In the genomic region with DNA sequence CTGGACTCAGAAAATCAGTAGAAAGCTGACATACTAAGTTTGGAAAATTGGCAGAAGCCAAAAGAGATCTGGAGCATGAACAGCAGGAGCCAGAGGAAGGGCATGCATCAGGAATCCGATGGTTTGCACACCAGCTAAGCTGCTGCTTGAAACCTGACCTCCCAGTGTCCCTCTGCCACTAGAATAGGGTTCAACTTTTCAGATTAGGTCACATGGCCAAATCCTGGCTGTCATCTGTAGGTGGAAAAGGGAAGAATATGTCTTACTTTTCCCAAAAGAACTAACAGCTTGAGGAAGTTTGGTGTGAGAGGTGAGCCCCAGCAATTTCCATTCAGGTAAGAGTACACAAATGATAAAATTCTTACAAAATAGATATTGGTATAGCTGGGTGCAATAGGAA, we compare ENCODE assay signal across 29 cellular contexts.
"Had no signal": no experiment of that assay in that cellular context is flagged by ENCODE, and none has a peak within 500 bp of the region (broad histone marks: within the 10 kb centered on the region; RNA-seq: fewer than 3 reads in every experiment).

No MANE protein-coding gene starts in this region.

- H3K4me1 ChIP-seq: ascending aorta had no signal

- ATAC-seq: activated CD8-positive, alpha-beta T cell treated with anti-CD3 and anti-CD28 coated beads for 36 hours had no signal

- H3K27me3 Mint-ChIP-seq: activated CD4-positive, alpha-beta T cell treated with anti-CD3 and anti-CD28 coated beads, Interleukin-2, amount 10 ng/mL, durations not matched to agents 24 days and 14 days; activated CD8-positive, alpha-beta T cell treated with anti-CD3 and anti-CD28 coated beads for 36 hours; activated naive CD4-positive, alpha-beta T cell treated with anti-CD3 and anti-CD28 coated beads, Interleukin-2, amount 50 U/mL, for 24 hours; activated naive CD8-positive, alpha-beta T cell treated with anti-CD3 and anti-CD28 coated beads, Interleukin-2, amount 10 ng/mL, durations not matched to agents 7 days and 5 days; central memory CD8-positive, alpha-beta T cell had no signal

- H3K27ac Mint-ChIP-seq: activated CD4-positive, alpha-beta T cell treated with anti-CD3 and anti-CD28 coated beads, Interleukin-2, amount 10 ng/mL, durations not matched to agents 24 days and 14 days; activated CD8-positive, alpha-beta T cell treated with anti-CD3 and anti-CD28 coated beads for 36 hours; activated naive CD4-positive, alpha-beta T cell treated with anti-CD3 and anti-CD28 coated beads, Interleukin-2, amount 50 U/mL, for 24 hours; activated naive CD8-positive, alpha-beta T cell treated with anti-CD3 and anti-CD28 coated beads, Interleukin-2, amount 10 ng/mL, durations not matched to agents 7 days and 5 days; activated T-helper 2 cell treated with anti-CD3 and anti-CD28 coated beads, Interferon-gamma antibody, Interleukin-2, Interleukin-4, amounts not matched to agents 10 μg/mL and 5 μg/mL and 100 μg/mL, durations not matched to agents 14 hours and 24 hours and 36 hours had no signal

- H3K27me3 ChIP-seq: ascending aorta, cardiac muscle cell had no signal

- DNase-seq: activated CD4-positive, alpha-beta T cell treated with anti-CD3 and anti-CD28 coated beads for 1 hour; activated CD4-positive, alpha-beta T cell treated with anti-CD3 and anti-CD28 coated beads, Interleukin-2, amount 10 ng/mL, durations not matched to agents 24 days and 14 days; activated CD4-positive, alpha-beta T cell treated with anti-CD3 and anti-CD28 coated beads, Interleukin-2, amount 50 U/mL, for 4 hours; activated CD4-positive, CD25-positive, alpha-beta regulatory T cell; activated CD8-positive, alpha-beta T cell treated with anti-CD3 and anti-CD28 coated beads for 36 hours; activated gamma-delta T cell; activated naive CD4-positive, alpha-beta T cell treated with Interleukin-2 at 50 U/mL for 16 hours; activated naive CD8-positive, alpha-beta T cell treated with anti-CD3 and anti-CD28 coated beads, Interleukin-2, amount 10 ng/mL, durations not matched to agents 7 days and 5 days; activated T-cell treated with anti-CD3 and anti-CD28 coated beads, Interleukin-2, amount 50 U/mL, for 1 hour; NCI-H1092 treated with DMSO at 0.1 percent for 48 hours; NCI-H1417 treated with DMSO at 0.1 percent for 48 hours; NCI-H187 treated with DMSO at 0.1 percent for 48 hours; NCI-H2081 treated with DMSO at 0.1 percent for 48 hours; NCI-H2171; NCI-H510A; NCI-H526; NCI-H748 treated with DMSO at 0.1 percent for 48 hours; NK-92 treated with Interleukin-12 subunit alpha and Interleukin-12 subunit beta, amount 100 ng/mL, for 24 hours; Right ventricle myocardium superior; SW 1271; T-helper 1 cell; T-helper 2 cell; T-helper 9 cell had no signal

- H3K36me3 Mint-ChIP-seq: activated naive CD4-positive, alpha-beta T cell treated with anti-CD3 and anti-CD28 coated beads, Interleukin-2, amount 50 U/mL, for 24 hours; activated naive CD8-positive, alpha-beta T cell treated with anti-CD3 and anti-CD28 coated beads, Interleukin-2, amount 10 ng/mL, durations not matched to agents 7 days and 5 days had no signal

- H3K9me3 Mint-ChIP-seq: activated naive CD4-positive, alpha-beta T cell treated with anti-CD3 and anti-CD28 coated beads, Interleukin-2, amount 50 U/mL, for 24 hours; activated naive CD8-positive, alpha-beta T cell treated with anti-CD3 and anti-CD28 coated beads, Interleukin-2, amount 10 ng/mL, durations not matched to agents 7 days and 5 days; central memory CD8-positive, alpha-beta T cell had no signal

- H3K36me3 ChIP-seq: ascending aorta, cardiac muscle cell had no signal

- H3K9me3 ChIP-seq: ascending aorta had no signal

- H3K4me3 Mint-ChIP-seq: activated CD4-positive, alpha-beta T cell treated with anti-CD3 and anti-CD28 coated beads, Interleukin-2, amount 10 ng/mL, durations not matched to agents 24 days and 14 days; activated CD8-positive, alpha-beta T cell treated with anti-CD3 and anti-CD28 coated beads for 36 hours; activated naive CD4-positive, alpha-beta T cell treated with anti-CD3 and anti-CD28 coated beads, Interleukin-2, amount 50 U/mL, for 24 hours; activated naive CD8-positive, alpha-beta T cell treated with anti-CD3 and anti-CD28 coated beads, Interleukin-2, amount 10 ng/mL, durations not matched to agents 7 days and 5 days; central memory CD8-positive, alpha-beta T cell had no signal

- H3K4me1 Mint-ChIP-seq: activated CD4-positive, alpha-beta T cell treated with anti-CD3 and anti-CD28 coated beads, Interleukin-2, amount 10 ng/mL, durations not matched to agents 24 days and 14 days; activated naive CD4-positive, alpha-beta T cell treated with anti-CD3 and anti-CD28 coated beads, Interleukin-2, amount 50 U/mL, for 24 hours; activated naive CD8-positive, alpha-beta T cell treated with anti-CD3 and anti-CD28 coated beads, Interleukin-2, amount 10 ng/mL, durations not matched to agents 7 days and 5 days; central memory CD8-positive, alpha-beta T cell had no signal

- H3K4me3 ChIP-seq: ascending aorta, cardiac muscle cell had no signal

- H3K27ac ChIP-seq: ascending aorta, cardiac muscle cell, VCaP had no signal
